18 cellular contexts compared by ENCODE assay signal in the genomic region with DNA sequence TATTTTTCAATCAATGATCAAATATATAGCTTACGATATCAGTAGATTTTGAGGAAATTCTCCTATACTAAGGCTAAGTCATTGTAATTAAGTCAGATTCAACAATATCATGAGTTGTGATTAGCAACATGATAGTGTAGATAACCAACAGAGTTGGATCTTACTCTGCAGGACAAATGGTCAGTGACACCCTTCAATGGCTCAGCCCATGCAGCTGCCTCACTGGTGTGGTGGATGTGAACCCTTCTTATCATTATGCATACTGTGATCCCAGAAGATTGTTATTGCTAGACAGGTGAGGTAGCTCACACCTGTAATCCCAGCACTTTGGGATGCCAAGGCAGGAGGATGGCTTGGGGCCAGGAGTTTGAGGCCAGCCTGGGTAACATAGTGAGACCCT. TPM values are rescaled to one million over a fixed set of nuclear protein-coding genes. Genes with fewer than 3 reads are reported as not detected.
DNase-seq lines count a peak whose midpoint lies in the region; ATAC-seq, FAIRE-seq and TF ChIP-seq lines count a peak whose summit lies in the region.
"Had no signal": no experiment of that assay in that cellular context is flagged by ENCODE, and none has a peak within 500 bp of the region (broad histone marks: within the 10 kb centered on the region; RNA-seq: fewer than 3 reads in every experiment).

No MANE protein-coding gene starts in this region.

- H3K4me2 ChIP-seq in K562 (ENCODE audit: insufficient read depth, low read length) (peak overlapping the region; percentile 4; the same call in 1 of the 2 replicates), mesendoderm (ENCODE audit: low read length) (no peak overlapping the region)

- no peak overlapping the region for H3K4ac ChIP-seq in mesendoderm (ENCODE audit: low read depth, low read length)

- no peak overlapping the region for H2AFZ ChIP-seq in K562 (ENCODE audit: low read depth, low read length)

- TF ChIP-seq POLR2A in GM12891 (IDR thresholded peaks at IDR 0.05; ENCODE audit: low read depth, low read length) (no peak), K562 (conservative IDR thresholded peaks at IDR 0.05) (no peak)

- CTCF ChIA-PET in K562 (lab: Yijun Ruan, JAX; ENCODE audit: low intra/inter-chr PET ratio) = no interaction called here

- H4K20me1 ChIP-seq in K562 (replicated peaks; ENCODE audit: control insufficient read depth, insufficient read depth, low read length) = peaks cover 19% of the 10 kb centered on the region

- peaks cover 29% of the 10 kb centered on the region for H3K4me1 ChIP-seq in HUES6 (ENCODE audit: control insufficient read depth, insufficient read depth, low read length)
- H3K4me1 ChIP-seq in K562 (replicated peaks in 1 of 2; ENCODE audit: control insufficient read depth in 2 of 2, insufficient read depth in 2 of 2, low read length in 2 of 2) = peaks cover 8 to 35% of the 10 kb centered on the region in 2 experiments
- H3K4me1 ChIP-seq in mesendoderm (ENCODE audit: control insufficient read depth, low read depth, low read length) = peaks cover 8% of the 10 kb centered on the region

- H2BK15ac ChIP-seq in mesendoderm (replicated peaks; ENCODE audit: low read depth) = no peak overlapping the region

- TF ChIP-seq EP300 in K562 (IDR thresholded peaks at IDR 0.05; ENCODE audit: low read length) = no peak

- H3K23ac ChIP-seq in mesendoderm (ENCODE audit: low read length) = no peak overlapping the region

- in situ Hi-C loops in K562 (cut with MboI) = no loop called here

- intact Hi-C loops in K562 (cut with micrococcal nuclease) = no loop called here

- no peak overlapping the region for H3K56ac ChIP-seq in mesendoderm (ENCODE audit: low read length)

- no peaks in the 10 kb centered on the region for H3K9me3 ChIP-seq in HUES6 (ENCODE audit: control insufficient read depth, insufficient read depth, low read depth, low read length)
- no peaks in the 10 kb centered on the region for H3K9me3 ChIP-seq in K562 (replicated peaks; ENCODE audit: control insufficient read depth, insufficient read depth, low read depth, low read length)

- FAIRE-seq in GM12891 (lab: Jason Lieb, UNC) (peak; percentile 23), K562 (lab: Jason Lieb, UNC) (no peak)
- FAIRE-seq: A204.1, D721Med, GM18507 had no signal

- no peak overlapping the region for H4K5ac ChIP-seq in mesendoderm (ENCODE audit: low read length)

- H3K18ac ChIP-seq in mesendoderm (ENCODE audit: low read length) = no peak overlapping the region

- H3K27ac ChIP-seq in HUES6 (ENCODE audit: low read depth, low read length) = no peak overlapping the region
- no peak overlapping the region for H3K27ac ChIP-seq in K562 (ENCODE audit: extremely low read depth, low read depth, low read length)
- H3K27ac ChIP-seq in mesendoderm (ENCODE audit: low read depth, low read length) = no peak overlapping the region

- DNase-seq in GM12891 (ENCODE audit: insufficient read length, low spot score) = no peak
- no peak for DNase-seq in K562 (ENCODE audit: extremely low read depth in 1 of 4, low spot score in 3 of 4)
- peak; percentile 59 for DNase-seq in mesendoderm
- DNase-seq in NCI-H187 treated with DMSO at 0.1 percent for 48 hours (lab: John Stamatoyannopoulos, UW) = no peak
- DNase-seq in germinal center (ENCODE audit: low spot score) = no peak
- DNase-seq in KG1 (lab: John Stamatoyannopoulos, UW) = no peak
- no peak for DNase-seq in EL
- DNase-seq: HCEC 1CT, NCI-H1694, NCI-H2081 treated with DMSO at 0.1 percent for 48 hours, NCI-H2171 treated with DMSO at 0.1 percent for 48 hours, NCI-H526, Right ventricle myocardium superior, SW 1271 had no signal

- 96% methylated on average over 1 of the region's 1 CpG for WGBS in K562 (ENCODE audit: insufficient coverage, low coverage, missing lambda C conversion rate)
- WGBS in mesendoderm (ENCODE audit: extremely low coverage, insufficient coverage, low lambda C conversion rate) = no CpG with 5 or more reads among the region's 1 CpG

- BruUV-seq in K562 (replicated peaks; lab: Mats Ljungman, UMichigan) = no TSS peak

- H3K79me1 ChIP-seq in mesendoderm (ENCODE audit: low read length) = no peaks in the 10 kb centered on the region

- H3K27me3 ChIP-seq in HUES6 (ENCODE audit: control insufficient read depth, insufficient read depth, low read length) (no peaks in the 10 kb centered on the region), K562 (ENCODE audit: control insufficient read depth in 2 of 2, insufficient read depth in 2 of 2, low read length in 2 of 2) (no peaks in the 10 kb centered on the region), mesendoderm (ENCODE audit: insufficient read depth, low read length, poor library complexity) (no peaks in the 10 kb centered on the region)

- peaks cover 2% of the 10 kb centered on the region for H3K9me1 ChIP-seq in K562 (ENCODE audit: control insufficient read depth, insufficient read depth, low read length)

- H4K8ac ChIP-seq in mesendoderm (ENCODE audit: low read depth, low read length) = no peak overlapping the region

- H3K9ac ChIP-seq in HUES6 (ENCODE audit: low read length) (peak overlapping the region; percentile 2), K562 (ENCODE audit: insufficient read depth in 1 of 2, low read depth in 2 of 2, low read length in 2 of 2) (peak overlapping the region in 1 of 2 experiments; percentile 8; a peak in 1 of 4 replicates), mesendoderm (ENCODE audit: low read length) (no peak overlapping the region)

- H3K36me3 ChIP-seq in HUES6 (ENCODE audit: control insufficient read depth, insufficient read depth, low read length) (peaks cover 47% of the 10 kb centered on the region), K562 (ENCODE audit: control insufficient read depth, insufficient read depth, low read length) (peaks cover 46% of the 10 kb centered on the region), mesendoderm (ENCODE audit: control insufficient read depth, insufficient read depth, low read length) (no peaks in the 10 kb centered on the region)

- no peak for ATAC-seq in K562

- TF ChIP-seq RAD21 in K562 (CRISPR knock-in tag; conservative IDR thresholded peaks at IDR 0.05 in 1 of 2, IDR thresholded peaks at IDR 0.05 in 1 of 2) = no peak

- POLR2A ChIA-PET in K562 (lab: Yijun Ruan, JAX) = interaction anchor here (0.7 to 9.3 kb wide), 5 partner anchors 11 to 46 kb away, joined by 3 to 190 read pairs (median 5); no protein-coding TSS in a partner anchor

- H2BK5ac ChIP-seq in mesendoderm (ENCODE audit: low read length) = no peak overlapping the region

- H3K79me2 ChIP-seq in K562 (ENCODE audit: control insufficient read depth, insufficient read depth, low read length) (peaks cover 100% of the 10 kb centered on the region), mesendoderm (ENCODE audit: control insufficient read depth, insufficient read depth, low read length) (peaks cover 83% of the 10 kb centered on the region)

- no peak overlapping the region for H2AK5ac ChIP-seq in mesendoderm (ENCODE audit: low read length)

- TF ChIP-seq CTCF in K562 (IDR thresholded peaks at IDR 0.05 in 2 of 3, conservative IDR thresholded peaks at IDR 0.05 in 1 of 3; ENCODE audit: insufficient read depth in 2 of 3, low read depth in 1 of 3, low read length in 3 of 3) = no peak

- no peak overlapping the region for H2BK120ac ChIP-seq in mesendoderm (ENCODE audit: low read depth, low read length)

- no peak overlapping the region for H3K4me3 ChIP-seq in HUES6 (ENCODE audit: low read depth, low read length)
- H3K4me3 ChIP-seq in K562 = no peak overlapping the region
- no peak overlapping the region for H3K4me3 ChIP-seq in mesendoderm (ENCODE audit: low read length)

TF ChIP-seq in GM12891, 5 proteins besides CTCF, POLR2A, EP300 and RAD21:
- TF ChIP-seq POU2F2 (IDR thresholded peaks at IDR 0.05; ENCODE audit: low read depth, low read length) = no peak
- TF ChIP-seq SPI1 (IDR thresholded peaks at IDR 0.05; ENCODE audit: low read depth, low read length) = no peak
- TF ChIP-seq TAF1 (IDR thresholded peaks at IDR 0.05; ENCODE audit: low read depth, low read length) = no peak
- no peak for TF ChIP-seq PAX5 (IDR thresholded peaks at IDR 0.05; ENCODE audit: insufficient read depth, low read length, severe bottlenecking)
- no peak for TF ChIP-seq POLR2AphosphoS5 (IDR thresholded peaks at IDR 0.05; ENCODE audit: low read depth, low read length)
TF ChIP-seq in GM12891: peak in this region for 0.

TF ChIP-seq in K562, 482 proteins besides CTCF, POLR2A, EP300 and RAD21 (continues in another document):
- TF ChIP-seq, protein P1, sequence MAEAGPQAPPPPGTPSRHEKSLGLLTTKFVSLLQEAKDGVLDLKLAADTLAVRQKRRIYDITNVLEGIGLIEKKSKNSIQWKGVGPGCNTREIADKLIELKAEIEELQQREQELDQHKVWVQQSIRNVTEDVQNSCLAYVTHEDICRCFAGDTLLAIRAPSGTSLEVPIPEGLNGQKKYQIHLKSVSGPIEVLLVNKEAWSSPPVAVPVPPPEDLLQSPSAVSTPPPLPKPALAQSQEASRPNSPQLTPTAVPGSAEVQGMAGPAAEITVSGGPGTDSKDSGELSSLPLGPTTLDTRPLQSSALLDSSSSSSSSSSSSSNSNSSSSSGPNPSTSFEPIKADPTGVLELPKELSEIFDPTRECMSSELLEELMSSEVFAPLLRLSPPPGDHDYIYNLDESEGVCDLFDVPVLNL (CRISPR knock-in tag; IDR thresholded peaks at IDR 0.05; ENCODE audit: low read depth) = no peak
- TF ChIP-seq CBX5 (IDR thresholded peaks at IDR 0.05; ENCODE audit: borderline replicate concordance, low read depth) (no peak), ZNF436 (CRISPR knock-in tag; IDR thresholded peaks at IDR 0.05) (no peak)

RNA-seq across cellular contexts. Expression of a gene that starts 5.6 kb away (rescaled TPM):
- 37.1 TPM for polyA plus RNA-seq in GM12891 (2012; ENCODE audit: low read depth, missing spikeins)
- total RNA-seq in K562 (2011; cell fraction: chromatin; rRNA removed; ENCODE audit: low replicate concordance) = 283 and 319 TPM in 2 replicates
- 209 and 233 TPM in 2 replicates for total RNA-seq in K562 (2011; cell fraction: nucleolus; rRNA removed)
- total RNA-seq in K562 (2011; cell fraction: nucleoplasm; rRNA removed) = 244 and 265 TPM in 2 replicates
- total RNA-seq in K562 (2014; rRNA removed) (104 and 148 TPM in 2 replicates), K562 (2014; rRNA removed; fragmentation: Illumina TruSeq; extraction: Trizol) (168 and 185 TPM in 2 replicates), K562 (2015; rRNA removed; fragmentation: Illumina TruSeq; extraction: Trizol) (111 and 117 TPM in 2 replicates), K562 (2021) (151 and 169 TPM in 2 replicates)
- polyA plus RNA-seq in K562 (2011; rRNA removed) (229 and 244 TPM in 2 replicates), K562 (2014; fragmentation: Illumina TruSeq; extraction: Trizol) (109 and 137 TPM in 2 replicates), K562 (2014; fragmentation: Nextera tagmentation; extraction: Ambion mirVana) (10 to 100 TPM; 79.0 to 82.5 TPM), K562 (2014; rRNA removed) (73.1 and 85.6 TPM in 2 replicates)
- polyA plus RNA-seq in K562 (2011; cell fraction: cytosol; rRNA removed) = 256 and 343 TPM in 2 replicates
- 106 and 150 TPM in 2 replicates for polyA plus RNA-seq in K562 (2011; cell fraction: nucleus; rRNA removed)
- polyA plus RNA-seq in K562 (2012) = 100 and 134 TPM in 2 replicates
- 488 and 502 TPM in 2 replicates for polyA minus RNA-seq in K562 (2011; rRNA and poly(A)+ RNA removed)
- 198 and 213 TPM in 2 replicates for polyA minus RNA-seq in K562 (2011; cell fraction: cytosol; rRNA and poly(A)+ RNA removed)
- polyA minus RNA-seq in K562 (2011; cell fraction: nucleus; rRNA and poly(A)+ RNA removed) = 56.5 and 94.0 TPM in 2 replicates
- 201 TPM for polyA plus RNA-seq in mesendoderm (2013, experiment 1 of 2)
- polyA plus RNA-seq in mesendoderm (2013, experiment 2 of 2) = 198 TPM
